In genomic region chr15:69562564-69562963, GRCh38 we compare ENCODE assay signal across 18 cellular contexts.
A peak's percentile ranks its signal among the peaks of the same experiment; 100 is the strongest.
DNase-seq lines count a peak whose midpoint lies in the region; ATAC-seq and TF ChIP-seq lines count a peak whose summit lies in the region.
"Had no signal": no experiment of that assay in that cellular context is flagged by ENCODE, and none has a peak within 500 bp of the region (broad histone marks: within the 10 kb centered on the region; RNA-seq: fewer than 3 reads in every experiment).

No MANE protein-coding gene starts in this region.

- no peak overlapping the region for H3K4me3 ChIP-seq in colonic mucosa
- H3K4me3 ChIP-seq in prostate gland: peak overlapping the region in 1 of 2 donors; percentile 15
- H3K4me3 ChIP-seq: coronary artery, HAP-1, PC-9, SJCRH30, tibial artery had no signal

- intact Hi-C loops in colonic mucosa (cut with DNase I) (no loop called here), prostate gland (cut with DNase I) (no loop called here), posterior vena cava (cut with DNase I) (no loop called here)

- no peak for ATAC-seq in HG03354 (IDR thresholded peaks at IDR 0.05; ENCODE audit: poor library complexity, severe bottlenecking, unreplicated experiment)
- ATAC-seq: T-helper 17 cell had no signal

- H3K27me3 ChIP-seq in colonic mucosa (no peaks in the 10 kb centered on the region), prostate gland (replicated peaks; ENCODE audit: insufficient read depth) (no peaks in the 10 kb centered on the region)
- H3K27me3 ChIP-seq: SJCRH30, tibial artery had no signal

- TF ChIP-seq POLR2A in prostate gland (IDR thresholded peaks at IDR 0.05): no peak

- DNase-seq in DMS53 treated with DMSO at 0.1 percent for 48 hours (lab: John Stamatoyannopoulos, UW; ENCODE audit: unreplicated experiment): peak; percentile 53
- peak; percentile 66 for DNase-seq in NCI-H2081 treated with DMSO at 0.1 percent for 48 hours (lab: John Stamatoyannopoulos, UW)
- peak; percentile 65 for DNase-seq in colonic mucosa
- DNase-seq in prostate gland (ENCODE audit: low spot score): peak; percentile 73
- DNase-seq in SK-N-DZ (ENCODE audit: low spot score): no peak
- DNase-seq in posterior vena cava (ENCODE audit: low spot score): no peak
- DNase-seq: activated CD4-positive, alpha-beta memory T cell treated with anti-CD3 and anti-CD28 coated beads for 36 hours; activated gamma-delta T cell treated with Interleukin-2 at 50 U/mL for 16 hours; midbrain; PC-9; SJCRH30; stimulated activated CD4-positive, alpha-beta T cell treated with anti-CD3 and anti-CD28 coated beads, Interleukin-2, amount 100 ng/mL, for 24 hours; stimulated activated naive CD4-positive, alpha-beta T cell treated with Interleukin-2 at 50 U/mL for 16 hours; T-helper 17 cell; tibial artery had no signal

- peak overlapping the region; percentile 28 to 70 for H3K9ac ChIP-seq in colonic mucosa (ENCODE audit: low read depth in 2 of 2, low read length in 2 of 2)

- TF ChIP-seq CTCF in colonic mucosa (IDR thresholded peaks at IDR 0.05) (no peak), prostate gland (IDR thresholded peaks at IDR 0.05) (no peak)

- H3K36me3 ChIP-seq in colonic mucosa (no peaks in the 10 kb centered on the region), prostate gland (no peaks in the 10 kb centered on the region)
- H3K36me3 ChIP-seq: HAP-1, SJCRH30, tibial artery had no signal

- 73% methylated on average over 4 of the region's 4 CpGs for WGBS in prostate gland

- H3K9me3 ChIP-seq in colonic mucosa (no peaks in the 10 kb centered on the region), prostate gland (no peaks in the 10 kb centered on the region)
- H3K9me3 ChIP-seq: HAP-1, SJCRH30, tibial artery had no signal

- no peak overlapping the region for H3K27ac ChIP-seq in colonic mucosa
- peak overlapping the region; percentile 35 to 74 for H3K27ac ChIP-seq in prostate gland
- H3K27ac ChIP-seq: coronary artery, PC-9, SJCRH30, tibial artery had no signal

- H3K4me1 ChIP-seq in colonic mucosa (no peaks in the 10 kb centered on the region), prostate gland (replicated peaks) (peaks cover 11% of the 10 kb centered on the region)

Comparison
In these comparisons a context has a peak if more than half of its experiments do, and no peak if none do; other contexts are left out.
1. DNase-seq: peak in DMS53 treated with DMSO at 0.1 percent for 48 hours (single experiment), NCI-H2081 treated with DMSO at 0.1 percent for 48 hours (single experiment), colonic mucosa (single experiment) and prostate gland (single experiment); none in SK-N-DZ (single experiment) and posterior vena cava (single experiment).